1 cellular context compared by ENCODE assay signal in genomic region chr3:57706462-57706861, GRCh38.
A peak's percentile ranks its signal among the peaks of the same experiment; 100 is the strongest.
TF ChIP-seq lines count a peak whose summit lies in the region.

No MANE protein-coding gene starts in this region.

TF ChIP-seq in HepG2, 621 proteins besides CTCF, POLR2A, EP300 and RAD21:
- TF ChIP-seq SOX5 (CRISPR knock-in tag; IDR thresholded peaks at IDR 0.05; ENCODE audit: borderline replicate concordance) (no peak), ATF7 (IDR thresholded peaks at IDR 0.05) (peak; percentile 45; the same call in 1 of the 2 replicates), ATF7 (CRISPR knock-in tag; IDR thresholded peaks at IDR 0.05) (no peak)
TF ChIP-seq in HepG2: peak in this region for 1.
